Comparison of ENCODE assay signal across 8 cellular contexts in the genomic region with DNA sequence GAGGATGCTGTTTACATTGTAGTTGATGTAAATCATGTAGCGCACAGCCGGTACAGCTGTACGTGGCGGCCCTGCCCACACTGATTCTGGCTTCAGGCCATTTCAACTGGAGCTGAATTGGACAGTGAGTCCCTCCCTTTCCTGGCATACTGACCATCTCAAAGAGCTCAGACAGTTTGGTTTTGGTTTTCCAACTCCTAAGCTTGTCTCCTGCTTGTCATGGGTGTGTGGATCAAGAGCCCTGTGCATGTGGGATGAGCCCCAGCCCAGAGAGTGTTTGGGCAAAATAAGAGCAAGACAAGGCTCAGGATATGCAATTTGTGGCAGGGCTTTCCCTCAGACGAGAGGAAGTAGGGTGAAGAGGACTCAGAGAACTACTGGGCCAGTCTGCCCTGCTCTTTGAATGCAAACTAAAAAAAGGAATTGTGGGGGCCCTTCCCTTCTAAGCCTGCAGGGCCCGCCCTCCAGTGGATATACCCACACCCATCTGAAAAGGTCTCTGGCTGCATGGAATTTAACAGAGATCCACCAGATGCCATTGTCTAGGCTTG. TPM values are rescaled to one million over a fixed set of nuclear protein-coding genes. Genes with fewer than 3 reads are reported as not detected.
DNase-seq lines count a peak whose midpoint lies in the region; ATAC-seq lines count a peak whose summit lies in the region.

No MANE protein-coding gene starts in this region.

- no peak overlapping the region for H3K4me3 Mint-ChIP-seq in activated naive CD4-positive, alpha-beta T cell treated with anti-CD3 and anti-CD28 coated beads, Interleukin-2, amount 10 ng/mL, durations not matched to agents 7 days and 5 days

- no peak overlapping the region for H3K27ac Mint-ChIP-seq in activated naive CD4-positive, alpha-beta T cell treated with anti-CD3 and anti-CD28 coated beads, Interleukin-2, amount 10 ng/mL, durations not matched to agents 7 days and 5 days

- CTCF ChIA-PET in activated naive CD4-positive, alpha-beta T cell treated with anti-CD3 and anti-CD28 coated beads, Interleukin-2, amount 10 ng/mL, durations not matched to agents 7 days and 5 days (lab: Charles Lee), result no interaction called here

- DNase-seq in DMS 273 (lab: John Stamatoyannopoulos, UW; ENCODE audit: unreplicated experiment), result peak; percentile 37
- DNase-seq in DMS 273 treated with DMSO at 0.1 percent for 48 hours (lab: John Stamatoyannopoulos, UW), result no peak
- DNase-seq in SHP77 (lab: John Stamatoyannopoulos, UW), result peak; percentile 3 to 51
- DNase-seq in Right ventricle myocardium superior, result no peak
- peak; percentile 18 for DNase-seq in smooth muscle cell of the brain vasculature (ENCODE audit: low read depth, low spot score)
- no peak for DNase-seq in activated naive CD4-positive, alpha-beta T cell treated with anti-CD3 and anti-CD28 coated beads, Interleukin-2, amount 10 ng/mL, durations not matched to agents 7 days and 5 days
- DNase-seq in activated CD4-positive, CD25-positive, alpha-beta regulatory T cell (lab: John Stamatoyannopoulos, UW), result no peak
- no peak for DNase-seq in HuH-7 (ENCODE audit: low spot score)

- peaks cover 17% of the 10 kb centered on the region for H3K27me3 Mint-ChIP-seq in activated naive CD4-positive, alpha-beta T cell treated with anti-CD3 and anti-CD28 coated beads, Interleukin-2, amount 10 ng/mL, durations not matched to agents 7 days and 5 days

- peak; percentile 43 for ATAC-seq in Right ventricle myocardium superior (ENCODE audit: poor library complexity)

- intact Hi-C loops in Right ventricle myocardium superior (cut with DNase I), result no loop called here

- no peaks in the 10 kb centered on the region for H3K36me3 Mint-ChIP-seq in activated naive CD4-positive, alpha-beta T cell treated with anti-CD3 and anti-CD28 coated beads, Interleukin-2, amount 10 ng/mL, durations not matched to agents 7 days and 5 days

- H3K9me3 Mint-ChIP-seq in activated naive CD4-positive, alpha-beta T cell treated with anti-CD3 and anti-CD28 coated beads, Interleukin-2, amount 10 ng/mL, durations not matched to agents 7 days and 5 days, result no peaks in the 10 kb centered on the region

- H3K4me1 Mint-ChIP-seq in activated naive CD4-positive, alpha-beta T cell treated with anti-CD3 and anti-CD28 coated beads, Interleukin-2, amount 10 ng/mL, durations not matched to agents 7 days and 5 days, result no peaks in the 10 kb centered on the region

RNA-seq across cellular contexts. Expression of a gene that starts 13.3 kb away (rescaled TPM):
- total RNA-seq in Right ventricle myocardium superior, result 32.2 TPM

Comparison
In these comparisons a context has a peak if more than half of its experiments do, and no peak if none do; other contexts are left out.
1. DNase-seq: peak in DMS 273 (single experiment), SHP77 (2 of 2) and smooth muscle cell of the brain vasculature (single experiment); none in DMS 273 treated with DMSO at 0.1 percent for 48 hours (single experiment), Right ventricle myocardium superior (single experiment), activated naive CD4-positive, alpha-beta T cell treated with anti-CD3 and anti-CD28 coated beads, Interleukin-2, amount 10 ng/mL, durations not matched to agents 7 days and 5 days (single experiment), activated CD4-positive, CD25-positive, alpha-beta regulatory T cell (0 of 4) and HuH-7 (single experiment).